ENCODE assay signal across 24 cellular contexts in genomic region chr15:35550957-35551356, GRCh38. TPM values are rescaled to one million over a fixed set of nuclear protein-coding genes. Genes with fewer than 3 reads are reported as not detected.
DNase-seq lines count a peak whose midpoint lies in the region; ATAC-seq, FAIRE-seq and TF ChIP-seq lines count a peak whose summit lies in the region.
"Had no signal": no experiment of that assay in that cellular context is flagged by ENCODE, and none has a peak within 500 bp of the region (broad histone marks: within the 10 kb centered on the region; RNA-seq: fewer than 3 reads in every experiment).

No MANE protein-coding gene starts in this region.

- H3K14ac ChIP-seq in neuronal stem cell (ENCODE audit: low read length), result no peak overlapping the region

- no peak overlapping the region for H2BK12ac ChIP-seq in neuronal stem cell (ENCODE audit: low read length)

- peaks cover 16% of the 10 kb centered on the region for H3K79me2 ChIP-seq in K562 (ENCODE audit: control insufficient read depth, insufficient read depth, low read length)

- no peak overlapping the region for H3K4me3 ChIP-seq in right atrium auricular region
- H3K4me3 ChIP-seq in K562, result no peak overlapping the region
- H3K4me3 ChIP-seq in neuronal stem cell (ENCODE audit: low read length in 2 of 2), result no peak overlapping the region
- H3K4me3 ChIP-seq: GM12878, GM23248 had no signal

- 55% methylated on average over 5 of the region's 5 CpGs for WGBS in K562 (ENCODE audit: insufficient coverage, low coverage, missing lambda C conversion rate)
- no CpG with 5 or more reads among the region's 5 CpGs for WGBS in neuronal stem cell (ENCODE audit: extremely low coverage in 2 of 2, insufficient read length in 2 of 2, insufficient replicate concordance in 1 of 2), 2 donors

- TF ChIP-seq RAD21 in K562 (CRISPR knock-in tag; conservative IDR thresholded peaks at IDR 0.05 in 1 of 2, IDR thresholded peaks at IDR 0.05 in 1 of 2), result no peak

- H3K23ac ChIP-seq in neuronal stem cell (ENCODE audit: low read depth, low read length, poor library complexity), result no peak overlapping the region

- in situ Hi-C loops in K562 (cut with MboI), result no loop called here

- no peak overlapping the region for H3K4ac ChIP-seq in neuronal stem cell (ENCODE audit: low read length)

- H3K18ac ChIP-seq in neuronal stem cell (ENCODE audit: low read length), result peak overlapping the region; percentile 3

- H2BK15ac ChIP-seq in neuronal stem cell (ENCODE audit: low read length), result no peak overlapping the region

- H3K9me3 ChIP-seq in right atrium auricular region (no peaks in the 10 kb centered on the region), K562 (replicated peaks; ENCODE audit: control insufficient read depth, insufficient read depth, low read depth, low read length) (no peaks in the 10 kb centered on the region), neuronal stem cell (replicated peaks in 1 of 2; ENCODE audit: control insufficient read depth in 2 of 2, insufficient read depth in 1 of 2, low read depth in 1 of 2, low read length in 2 of 2) (peaks cover 0 to 3% of the 10 kb centered on the region in 2 donors)
- H3K9me3 ChIP-seq: BE2C had no signal

- intact Hi-C loops in left cardiac atrium (cut with DNase I), result no loop called here
- intact Hi-C loops in K562 (cut with micrococcal nuclease), result no loop called here

- H4K91ac ChIP-seq in neuronal stem cell (ENCODE audit: low read depth, low read length, poor library complexity), result no peak overlapping the region

- no peak overlapping the region for H4K8ac ChIP-seq in neuronal stem cell (ENCODE audit: low read depth, low read length)

- TF ChIP-seq POLR2A in K562 (conservative IDR thresholded peaks at IDR 0.05), result no peak

- H4K20me1 ChIP-seq in K562 (replicated peaks; ENCODE audit: control insufficient read depth, insufficient read depth, low read length), result no peaks in the 10 kb centered on the region

- no peak overlapping the region for H3K9ac ChIP-seq in K562 (ENCODE audit: insufficient read depth in 1 of 2, low read depth in 2 of 2, low read length in 2 of 2)
- no peak overlapping the region for H3K9ac ChIP-seq in neuronal stem cell (ENCODE audit: low read depth, low read length, poor library complexity)
- H3K9ac ChIP-seq: GM23248 had no signal

- H2AFZ ChIP-seq in K562 (ENCODE audit: low read depth, low read length), result no peak overlapping the region
- no peak overlapping the region for H2AFZ ChIP-seq in neuronal stem cell (ENCODE audit: low read length)
- H2AFZ ChIP-seq: GM23248 had no signal

- no peak overlapping the region for H3K27ac ChIP-seq in right atrium auricular region
- no peak overlapping the region for H3K27ac ChIP-seq in K562 (ENCODE audit: extremely low read depth, low read depth, low read length)
- peak overlapping the region; percentile 77 for H3K27ac ChIP-seq in neuronal stem cell (replicated peaks; ENCODE audit: low read length)
- H3K27ac ChIP-seq: GM23248 had no signal

- FAIRE-seq in K562 (lab: Jason Lieb, UNC), result no peak
- FAIRE-seq: A204.1, GM12878, H54, HepG2 had no signal

- H3K9me1 ChIP-seq in K562 (ENCODE audit: control insufficient read depth, insufficient read depth, low read length), result no peaks in the 10 kb centered on the region

- no peak for TF ChIP-seq EP300 in K562 (IDR thresholded peaks at IDR 0.05; ENCODE audit: low read length)

- no peaks in the 10 kb centered on the region for H3K36me3 ChIP-seq in right atrium auricular region
- H3K36me3 ChIP-seq in K562 (ENCODE audit: control insufficient read depth, insufficient read depth, low read length), result no peaks in the 10 kb centered on the region
- no peaks in the 10 kb centered on the region for H3K36me3 ChIP-seq in neuronal stem cell (replicated peaks in 1 of 2; ENCODE audit: control insufficient read depth in 2 of 2, insufficient read depth in 2 of 2, low read length in 2 of 2)
- H3K36me3 ChIP-seq: BE2C had no signal

- TF ChIP-seq CTCF in right atrium auricular region (IDR thresholded peaks at IDR 0.05) (no peak), K562 (IDR thresholded peaks at IDR 0.05 in 2 of 3, conservative IDR thresholded peaks at IDR 0.05 in 1 of 3; ENCODE audit: insufficient read depth in 2 of 3, low read depth in 1 of 3, low read length in 3 of 3) (no peak)

- H2BK120ac ChIP-seq in neuronal stem cell (ENCODE audit: low read depth, low read length), result no peak overlapping the region

- ATAC-seq in left cardiac atrium, result no peak
- no peak for ATAC-seq in K562
- no peak for ATAC-seq in GM21825 (IDR thresholded peaks at IDR 0.05; ENCODE audit: unreplicated experiment)
- ATAC-seq in HG03175 (IDR thresholded peaks at IDR 0.05; ENCODE audit: unreplicated experiment), result no peak
- ATAC-seq: GM12878, HCT116, HepG2 had no signal

- no peaks in the 10 kb centered on the region for H3K79me1 ChIP-seq in neuronal stem cell (ENCODE audit: low read depth, low read length)

- CTCF ChIA-PET in K562 (lab: Yijun Ruan, JAX; ENCODE audit: low intra/inter-chr PET ratio), result no interaction called here

- no peak overlapping the region for H2AK5ac ChIP-seq in neuronal stem cell (ENCODE audit: low read depth, low read length)

- POLR2A ChIA-PET in K562 (lab: Yijun Ruan, JAX), result no interaction called here

- H3K4me1 ChIP-seq in right atrium auricular region, result peaks cover 0 to 9% of the 10 kb centered on the region in 2 donors
- peaks cover 14 to 40% of the 10 kb centered on the region in 2 experiments; a peak in 4 of 5 replicates for H3K4me1 ChIP-seq in K562 (replicated peaks in 1 of 2; ENCODE audit: control insufficient read depth in 2 of 2, insufficient read depth in 2 of 2, low read length in 2 of 2)
- H3K4me1 ChIP-seq in neuronal stem cell (ENCODE audit: control insufficient read depth in 2 of 2, insufficient read depth in 1 of 2, low read depth in 1 of 2, low read length in 2 of 2), result peaks cover 9 to 14% of the 10 kb centered on the region in 2 donors
- H3K4me1 ChIP-seq: BE2C had no signal

- peak; percentile 22 for DNase-seq in left cardiac atrium
- DNase-seq in right atrium auricular region (ENCODE audit: low spot score), result no peak
- DNase-seq in K562 (ENCODE audit: extremely low read depth in 1 of 4, low spot score in 3 of 4), result no peak
- no peak for DNase-seq in neuronal stem cell (ENCODE audit: low spot score)
- DNase-seq in activated T-cell treated with anti-CD3 and anti-CD28 coated beads for 4 hours, result no peak
- DNase-seq: ACHN; BE2C; C1 segment of cervical spinal cord; CD4-positive, CD25-positive, alpha-beta regulatory T cell; CD8-positive, alpha-beta memory T cell; COR-L47; DMS 273 treated with DMSO at 0.1 percent for 48 hours; DMS53; DND-41; EL; GM23248; HFFc6 had no signal

- no peak overlapping the region for H3K4me2 ChIP-seq in K562 (ENCODE audit: insufficient read depth, low read length)
- no peak overlapping the region for H3K4me2 ChIP-seq in neuronal stem cell (ENCODE audit: insufficient read depth, low read length, poor library complexity, severe bottlenecking)

- no peaks in the 10 kb centered on the region for H3K27me3 ChIP-seq in right atrium auricular region
- no peaks in the 10 kb centered on the region for H3K27me3 ChIP-seq in K562 (ENCODE audit: control insufficient read depth in 2 of 2, insufficient read depth in 2 of 2, low read length in 2 of 2)
- H3K27me3 ChIP-seq in neuronal stem cell (ENCODE audit: control insufficient read depth in 3 of 3, insufficient read depth in 3 of 3, low read depth in 1 of 3, low read length in 3 of 3), result no peaks in the 10 kb centered on the region
- H3K27me3 ChIP-seq: BE2C had no signal

- no peak overlapping the region for H2BK5ac ChIP-seq in neuronal stem cell (ENCODE audit: low read length)

- BruUV-seq in K562 (replicated peaks; lab: Mats Ljungman, UMichigan), result no TSS peak

TF ChIP-seq in K562, 482 proteins besides CTCF, POLR2A, EP300 and RAD21 (continues in another document):
- TF ChIP-seq, protein P1, sequence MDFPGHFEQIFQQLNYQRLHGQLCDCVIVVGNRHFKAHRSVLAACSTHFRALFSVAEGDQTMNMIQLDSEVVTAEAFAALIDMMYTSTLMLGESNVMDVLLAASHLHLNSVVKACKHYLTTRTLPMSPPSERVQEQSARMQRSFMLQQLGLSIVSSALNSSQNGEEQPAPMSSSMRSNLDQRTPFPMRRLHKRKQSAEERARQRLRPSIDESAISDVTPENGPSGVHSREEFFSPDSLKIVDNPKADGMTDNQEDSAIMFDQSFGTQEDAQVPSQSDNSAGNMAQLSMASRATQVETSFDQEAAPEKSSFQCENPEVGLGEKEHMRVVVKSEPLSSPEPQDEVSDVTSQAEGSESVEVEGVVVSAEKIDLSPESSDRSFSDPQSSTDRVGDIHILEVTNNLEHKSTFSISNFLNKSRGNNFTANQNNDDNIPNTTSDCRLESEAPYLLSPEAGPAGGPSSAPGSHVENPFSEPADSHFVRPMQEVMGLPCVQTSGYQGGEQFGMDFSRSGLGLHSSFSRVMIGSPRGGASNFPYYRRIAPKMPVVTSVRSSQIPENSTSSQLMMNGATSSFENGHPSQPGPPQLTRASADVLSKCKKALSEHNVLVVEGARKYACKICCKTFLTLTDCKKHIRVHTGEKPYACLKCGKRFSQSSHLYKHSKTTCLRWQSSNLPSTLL (IDR thresholded peaks at IDR 0.05), result no peak
- TF ChIP-seq CBFA2T3 (IDR thresholded peaks at IDR 0.05) (peak; percentile 20; the same call in 1 of the 2 replicates), SP2 (IDR thresholded peaks at IDR 0.05; ENCODE audit: extremely low read depth, low read depth, low read length, poor library complexity, severe bottlenecking) (no peak), FOSL1 (tag; conservative IDR thresholded peaks at IDR 0.05) (no peak)

RNA-seq across cellular contexts. Expression of gene DPH6, which starts 5.0 kb away (rescaled TPM):
- total RNA-seq in left cardiac atrium, result 10 to 100 TPM in 1 of 2 donors, 1 to 10 TPM in 1; 9.9 to 16.5 TPM
- total RNA-seq in right atrium auricular region, result 10 to 100 TPM in 1 of 2 donors, 1 to 10 TPM in 1; 9.2 to 10.7 TPM
- total RNA-seq in K562 (2011; cell fraction: chromatin; rRNA removed; ENCODE audit: low replicate concordance), result 23.9 and 56.9 TPM in 2 replicates
- 12.2 and 18.3 TPM in 2 replicates for total RNA-seq in K562 (2011; cell fraction: nucleolus; rRNA removed)
- 17.7 and 26.4 TPM in 2 replicates for total RNA-seq in K562 (2011; cell fraction: nucleoplasm; rRNA removed)
- total RNA-seq in K562 (2014; rRNA removed), result 7.6 and 15.3 TPM in 2 replicates
- 26.0 and 31.8 TPM in 2 replicates for total RNA-seq in K562 (2014; rRNA removed; fragmentation: Illumina TruSeq; extraction: Trizol)
- 14.0 and 17.4 TPM in 2 replicates for total RNA-seq in K562 (2015; rRNA removed; fragmentation: Illumina TruSeq; extraction: Trizol)
- total RNA-seq in K562 (2021), result 17.6 and 18.8 TPM in 2 replicates
- polyA plus RNA-seq in K562 (2011; rRNA removed), result 22.3 and 30.9 TPM in 2 replicates
- 11.0 and 13.7 TPM in 2 replicates for polyA plus RNA-seq in K562 (2011; cell fraction: cytosol; rRNA removed)
- 29.4 and 30.3 TPM in 2 replicates for polyA plus RNA-seq in K562 (2011; cell fraction: nucleus; rRNA removed)
- 14.4 and 18.2 TPM in 2 replicates for polyA plus RNA-seq in K562 (2012)
- polyA plus RNA-seq in K562 (2014; fragmentation: Illumina TruSeq; extraction: Trizol), result 10.1 and 10.6 TPM in 2 replicates
- 10 to 100 TPM; 58.7 to 69.1 TPM for polyA plus RNA-seq in K562 (2014; fragmentation: Nextera tagmentation; extraction: Ambion mirVana)
- 12.7 and 14.4 TPM in 2 replicates for polyA plus RNA-seq in K562 (2014; rRNA removed)
- 54.7 and 54.8 TPM in 2 replicates for polyA minus RNA-seq in K562 (2011; rRNA and poly(A)+ RNA removed)
- 5.3 and 12.6 TPM in 2 replicates for polyA minus RNA-seq in K562 (2011; cell fraction: cytosol; rRNA and poly(A)+ RNA removed)
- 53.6 and 70.6 TPM in 2 replicates for polyA minus RNA-seq in K562 (2011; cell fraction: nucleus; rRNA and poly(A)+ RNA removed)
- polyA plus RNA-seq in neuronal stem cell (2013, experiment 1 of 2), result 15.7 TPM
- 15.9 TPM for polyA plus RNA-seq in neuronal stem cell (2013, experiment 2 of 2)
